Comparison of ENCODE assay signal across 1 cellular context in genomic region chr9:115946530-115946929, GRCh38.
A peak's percentile ranks its signal among the peaks of the same experiment; 100 is the strongest.
TF ChIP-seq lines count a peak whose summit lies in the region.

No MANE protein-coding gene starts in this region.

TF ChIP-seq in HepG2, 621 proteins besides CTCF, POLR2A, EP300 and RAD21 (continued from another document):
- TF ChIP-seq MAX (IDR thresholded peaks at IDR 0.05), result no peak
- peak; percentile 56; the same call in 1 of the 2 replicates for TF ChIP-seq ZMYM4 (CRISPR knock-in tag; IDR thresholded peaks at IDR 0.05)
- peak; percentile 93 for TF ChIP-seq TP53 (CRISPR knock-in tag; conservative IDR thresholded peaks at IDR 0.05)
- no peak for TF ChIP-seq MAFK (conservative IDR thresholded peaks at IDR 0.05 in 1 of 2, IDR thresholded peaks at IDR 0.05 in 1 of 2; ENCODE audit: low read length in 2 of 2)
- no peak for TF ChIP-seq HNF4A (CRISPR knock-in tag; IDR thresholded peaks at IDR 0.05)
- TF ChIP-seq ZNF335 (CRISPR knock-in tag; IDR thresholded peaks at IDR 0.05), result 0 out of 2 replicates have a peak, but pooled peaks have one; percentile 25
- peak; percentile 98 for TF ChIP-seq FOXA3 (CRISPR knock-in tag; IDR thresholded peaks at IDR 0.05)
- peak; percentile 61 for TF ChIP-seq THAP11 (CRISPR knock-in tag; IDR thresholded peaks at IDR 0.05)
- TF ChIP-seq NAIF1 (CRISPR knock-in tag; IDR thresholded peaks at IDR 0.05; ENCODE audit: borderline replicate concordance), result no peak
- TF ChIP-seq THAP9 (CRISPR knock-in tag; IDR thresholded peaks at IDR 0.05; ENCODE audit: borderline replicate concordance), result no peak
- TF ChIP-seq ARID2 (CRISPR knock-in tag; IDR thresholded peaks at IDR 0.05; ENCODE audit: borderline replicate concordance), result 0 out of 2 replicates have a peak, but pooled peaks have one; percentile 8
- no peak for TF ChIP-seq PLSCR1 (CRISPR knock-in tag; IDR thresholded peaks at IDR 0.05; ENCODE audit: borderline replicate concordance)
- peak; percentile 57 for TF ChIP-seq ZKSCAN8 (CRISPR knock-in tag; IDR thresholded peaks at IDR 0.05; ENCODE audit: borderline replicate concordance)
- TF ChIP-seq FOXP4 (CRISPR knock-in tag; IDR thresholded peaks at IDR 0.05), result peak; percentile 95
- no peak for TF ChIP-seq RFXANK (CRISPR knock-in tag; IDR thresholded peaks at IDR 0.05)
- TF ChIP-seq NFRKB (IDR thresholded peaks at IDR 0.05), result no peak
- no peak for TF ChIP-seq ZMAT3 (CRISPR knock-in tag; conservative IDR thresholded peaks at IDR 0.05)
- TF ChIP-seq ZNF576 (CRISPR knock-in tag; IDR thresholded peaks at IDR 0.05), result no peak
- TF ChIP-seq NFIC (IDR thresholded peaks at IDR 0.05; ENCODE audit: low read length), result no peak
- TF ChIP-seq ZNF678 (CRISPR knock-in tag; IDR thresholded peaks at IDR 0.05), result no peak
- no peak for TF ChIP-seq ZMAT5 (CRISPR knock-in tag; IDR thresholded peaks at IDR 0.05; ENCODE audit: borderline replicate concordance, low read depth)
- no peak for TF ChIP-seq RBM22 (optimal IDR thresholded peaks at IDR 0.05; ENCODE audit: low read length)
- TF ChIP-seq ZNF598 (CRISPR knock-in tag; IDR thresholded peaks at IDR 0.05; ENCODE audit: borderline replicate concordance), result no peak
- TF ChIP-seq NR2F6 (IDR thresholded peaks at IDR 0.05), result no peak
- TF ChIP-seq NR2F6 (CRISPR knock-in tag; IDR thresholded peaks at IDR 0.05), result peak; percentile 31; the same call in 1 of the 2 replicates
- no peak for TF ChIP-seq TIGD3 (CRISPR knock-in tag; IDR thresholded peaks at IDR 0.05; ENCODE audit: borderline replicate concordance)
- no peak for TF ChIP-seq ARNT2 (CRISPR knock-in tag; IDR thresholded peaks at IDR 0.05; ENCODE audit: low read depth)
- peak; percentile 33; the same call in 1 of the 2 replicates for TF ChIP-seq PRDM10 (CRISPR knock-in tag; IDR thresholded peaks at IDR 0.05; ENCODE audit: low read depth)
- TF ChIP-seq SMAD3 (CRISPR knock-in tag; IDR thresholded peaks at IDR 0.05), result 0 out of 2 replicates have a peak, but pooled peaks have one; percentile 73
- TF ChIP-seq ARNT (IDR thresholded peaks at IDR 0.05), result no peak
- TF ChIP-seq ATF5 (CRISPR knock-in tag; IDR thresholded peaks at IDR 0.05; ENCODE audit: low read depth), result no peak
- TF ChIP-seq SP4 (CRISPR knock-in tag; IDR thresholded peaks at IDR 0.05), result no peak
- TF ChIP-seq HNRNPUL1 (IDR thresholded peaks at IDR 0.05; ENCODE audit: low read depth, low read length), result no peak
- TF ChIP-seq ETV5 (CRISPR knock-in tag; IDR thresholded peaks at IDR 0.05; ENCODE audit: borderline replicate concordance), result no peak; the same call in 1 of the 2 replicates
- peak; percentile 83 for TF ChIP-seq CEBPG (CRISPR knock-in tag; IDR thresholded peaks at IDR 0.05)
- no peak for TF ChIP-seq HNF4G (IDR thresholded peaks at IDR 0.05; ENCODE audit: borderline replicate concordance, low read depth, low read length)
- no peak for TF ChIP-seq HNF4G (CRISPR knock-in tag; IDR thresholded peaks at IDR 0.05; ENCODE audit: borderline replicate concordance, low read depth)
- no peak for TF ChIP-seq TEF (CRISPR knock-in tag; IDR thresholded peaks at IDR 0.05)
- peak; percentile 90 for TF ChIP-seq ZSCAN25 (CRISPR knock-in tag; IDR thresholded peaks at IDR 0.05)
- TF ChIP-seq TCF7 (IDR thresholded peaks at IDR 0.05; ENCODE audit: low read depth), result peak; percentile 51
